ENCODE assay signal across 8 cellular contexts in genomic region chr5:96935556-96936430, GRCh38. TPM values are rescaled to one million over a fixed set of nuclear protein-coding genes. Genes with fewer than 3 reads are reported as not detected.
DNase-seq lines count a peak whose midpoint lies in the region; ATAC-seq, FAIRE-seq and TF ChIP-seq lines count a peak whose summit lies in the region.

Gene LNPEP (plus strand): TSS chr5:96936080. CDS start chr5:96936156, 76 bp downstream.

- H3K27ac ChIP-seq in A549 (peak within 1 kb of the TSS; percentile 97), VCaP (peak within 1 kb of the TSS; percentile 95), breast epithelium (peak within 1 kb of the TSS; percentile 95 to 96), skin epidermis (peak within 1 kb of the TSS; percentile 89 to 100 (median 98))

- H3K4me1 ChIP-seq in A549 (peaks cover 25% of the 10 kb centered on the region), breast epithelium (peaks cover 0 to 7% of the 10 kb centered on the region in 2 donors)

- FAIRE-seq in A549 (lab: Jason Lieb, UNC), result no peak

- no peak for TF ChIP-seq EP300 in A549 (IDR thresholded peaks at IDR 0.05)

- TF ChIP-seq POLR2A in A549 (IDR thresholded peaks at IDR 0.05; ENCODE audit: low read length), result peak; percentile 61
- peak; percentile 63 for TF ChIP-seq POLR2A in breast epithelium (IDR thresholded peaks at IDR 0.05)

- TF ChIP-seq RAD21 in A549 (conservative IDR thresholded peaks at IDR 0.05 in 1 of 2, IDR thresholded peaks at IDR 0.05 in 1 of 2), result no peak

- CTCF ChIA-PET in A549 (lab: Yijun Ruan, JAX), result interaction anchor here (0.6 to 1.1 kb wide), 4 partner anchors 36 to 204 kb away, joined by 3 to 4 read pairs (median 3); no protein-coding TSS in a partner anchor

- no peaks in the 10 kb centered on the region for H3K27me3 ChIP-seq in breast epithelium

- peak; percentile 73 to 98 for DNase-seq in A549 (ENCODE audit: low read depth in 1 of 2, low spot score in 1 of 2)
- DNase-seq in NCI-H2196 (lab: John Stamatoyannopoulos, UW; ENCODE audit: unreplicated experiment), result peak; percentile 89
- DNase-seq in breast epithelium (ENCODE audit: low spot score in 2 of 2), result peak; percentile 93 to 96

- TF ChIP-seq CTCF in A549 (IDR thresholded peaks at IDR 0.05) (no peak), VCaP (conservative IDR thresholded peaks at IDR 0.05) (no peak), breast epithelium (IDR thresholded peaks at IDR 0.05) (peak in 1 of 3 donors; percentile 9)

- H3K4me3 ChIP-seq in A549 (peak within 1 kb of the TSS; percentile 94), breast epithelium (peak within 1 kb of the TSS; percentile 79 to 91 (median 89)), iPS-18c (ENCODE audit: insufficient read depth, low read depth, low read length) (peak within 1 kb of the TSS; percentile 73), skin epidermis (peak within 1 kb of the TSS; percentile 83 to 99 (median 95))

- ATAC-seq in A549, result peak; percentile 76 to 88
- peak; percentile 53 for ATAC-seq in GM18867 (IDR thresholded peaks at IDR 0.05; ENCODE audit: unreplicated experiment)
- ATAC-seq in HG03108 (IDR thresholded peaks at IDR 0.05; ENCODE audit: unreplicated experiment), result peak; percentile 52

- under 1% methylated on average over 33 of the region's 79 CpGs for WGBS in A549 (ENCODE audit: missing lambda C conversion rate)

- no peaks in the 10 kb centered on the region for H3K9me3 ChIP-seq in A549
- no peaks in the 10 kb centered on the region for H3K9me3 ChIP-seq in breast epithelium
- H3K9me3 ChIP-seq in iPS-18c (ENCODE audit: control insufficient read depth, insufficient read depth, low read length), result no peaks in the 10 kb centered on the region

- peak within 1 kb of the TSS; percentile 96 for H3K4me2 ChIP-seq in A549

- no peaks in the 10 kb centered on the region for H3K36me3 ChIP-seq in breast epithelium

- intact Hi-C loops in breast epithelium (cut with DNase I; ENCODE audit: low total_unique reads), result no loop called here

- POLR2A ChIA-PET in A549 (lab: Yijun Ruan, JAX), result interaction anchor here (0.9 to 1.5 kb wide), 8 partner anchors 10 to 273 kb away, joined by 3 to 10 read pairs (median 4); partner anchors contain the start of genes ERAP1, ERAP2 and RIOK2

TF ChIP-seq in A549, 52 proteins besides CTCF, POLR2A, EP300 and RAD21 (continues in another document):
- no peak for TF ChIP-seq FOSL2 (IDR thresholded peaks at IDR 0.05)
- no peak for TF ChIP-seq FOSL2 (CRISPR knock-in tag; IDR thresholded peaks at IDR 0.05)
- TF ChIP-seq MYC (IDR thresholded peaks at IDR 0.05; ENCODE audit: borderline replicate concordance, low read length), result peak; percentile 93
- no peak for TF ChIP-seq RARB (CRISPR knock-in tag; IDR thresholded peaks at IDR 0.05)
- TF ChIP-seq KDM1A (IDR thresholded peaks at IDR 0.05; ENCODE audit: low read depth), result no peak
- TF ChIP-seq MAX (IDR thresholded peaks at IDR 0.05), result peak; percentile 91
- TF ChIP-seq ZFP36 (IDR thresholded peaks at IDR 0.05; ENCODE audit: borderline replicate concordance, partially characterized antibody), result no peak
- no peak for TF ChIP-seq TFCP2L1 (CRISPR knock-in tag; IDR thresholded peaks at IDR 0.05)
- TF ChIP-seq EHMT2 (IDR thresholded peaks at IDR 0.05; ENCODE audit: low read depth), result no peak
- TF ChIP-seq USF2 (IDR thresholded peaks at IDR 0.05), result no peak
- TF ChIP-seq JUN (IDR thresholded peaks at IDR 0.05), result peak in 1 of 2 experiments; percentile 54; a peak in 1 of 5 replicates
- 0 out of 2 replicates have a peak, but pooled peaks have one; percentile 12 for TF ChIP-seq KDM5A (IDR thresholded peaks at IDR 0.05)
- TF ChIP-seq SMC3 (IDR thresholded peaks at IDR 0.05), result no peak
- peak; percentile 22; the same call in 1 of the 2 replicates for TF ChIP-seq GATA3 (IDR thresholded peaks at IDR 0.05; ENCODE audit: borderline replicate concordance)
- no peak for TF ChIP-seq ZNF302 (CRISPR knock-in tag; IDR thresholded peaks at IDR 0.05)
- no peak for TF ChIP-seq CBX8 (IDR thresholded peaks at IDR 0.05)
- no peak for TF ChIP-seq POLR2AphosphoS2 (conservative IDR thresholded peaks at IDR 0.05; ENCODE audit: low read length)
- TF ChIP-seq NFE2L2 (conservative IDR thresholded peaks at IDR 0.05; ENCODE audit: low read length), result no peak
- TF ChIP-seq REST (IDR thresholded peaks at IDR 0.05), result no peak
- 0 out of 2 replicates have a peak, but pooled peaks have one; percentile 60 for TF ChIP-seq RFX5 (IDR thresholded peaks at IDR 0.05)
- no peak for TF ChIP-seq RNF2 (IDR thresholded peaks at IDR 0.05; ENCODE audit: borderline replicate concordance, low read depth)
- no peak for TF ChIP-seq CHD4 (IDR thresholded peaks at IDR 0.05; ENCODE audit: borderline replicate concordance)
- TF ChIP-seq ZSCAN20 (CRISPR knock-in tag; IDR thresholded peaks at IDR 0.05), result no peak
- TF ChIP-seq HOXB13 (CRISPR knock-in tag; IDR thresholded peaks at IDR 0.05; ENCODE audit: low read depth), result no peak
- no peak for TF ChIP-seq FOSB (CRISPR knock-in tag; IDR thresholded peaks at IDR 0.05)
- TF ChIP-seq ELK1 (IDR thresholded peaks at IDR 0.05; ENCODE audit: low read depth, low read length), result no peak
- TF ChIP-seq RCOR1 (IDR thresholded peaks at IDR 0.05; ENCODE audit: low read depth, low read length), result no peak
- no peak for TF ChIP-seq EHF (CRISPR knock-in tag; IDR thresholded peaks at IDR 0.05)
- TF ChIP-seq E2F6 (IDR thresholded peaks at IDR 0.05; ENCODE audit: borderline replicate concordance, low read depth), result peak; percentile 91

RNA-seq across cellular contexts. Expression of gene LNPEP, which starts in this region (rescaled TPM):
- polyA plus RNA-seq in A549 (2011; rRNA removed), result 19.1 and 19.7 TPM in 2 replicates
- 2.0 and 2.3 TPM in 2 replicates for polyA plus RNA-seq in A549 (2012; cell fraction: cytosol; rRNA removed)
- 3.4 and 5.1 TPM in 2 replicates for polyA plus RNA-seq in A549 (2012; cell fraction: nucleus; rRNA removed)
- 5.9 to 6.4 TPM (median 6.2 TPM) in 3 replicates for polyA plus RNA-seq in A549 (2017; fragmentation: RNase III; extraction: RNeasy Plus Mini Kit Qiagen cat#74134 plus additional on column Dnase treatment)
- 38.9 and 39.9 TPM in 2 replicates for polyA minus RNA-seq in A549 (2011; rRNA and poly(A)+ RNA removed)
- 10 to 100 TPM; 64.6 to 71.2 (median 65.1) TPM for total RNA-seq in breast epithelium

Comparison
In these comparisons a context has a peak if more than half of its experiments do, and no peak if none do; other contexts are left out.
1. Peak in every context shown above with its lines: DNase-seq, ATAC-seq, H3K4me3 ChIP-seq and H3K27ac ChIP-seq.